In the genomic region with DNA sequence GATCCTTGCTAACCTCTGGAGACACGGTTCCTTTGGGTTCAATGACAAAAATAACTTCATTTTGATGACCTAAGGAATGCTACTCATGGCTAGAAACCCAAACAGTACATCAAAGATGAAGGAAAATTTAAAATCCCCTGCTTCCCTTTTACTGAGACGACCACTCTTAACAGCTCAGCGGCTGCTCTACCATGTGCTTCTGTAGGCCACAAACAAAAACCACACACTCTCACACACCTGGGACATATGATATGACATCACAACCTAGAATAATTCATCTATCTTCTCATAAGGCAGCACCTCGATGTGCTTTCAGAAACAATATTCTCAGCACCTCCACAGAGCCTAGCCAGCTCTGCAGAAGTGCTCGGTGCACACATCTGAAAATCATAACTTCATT, we compare ENCODE assay signal across 23 cellular contexts. TPM values are rescaled to one million over a fixed set of nuclear protein-coding genes. Genes with fewer than 3 reads are reported as not detected.
"Had no signal": no experiment of that assay in that cellular context is flagged by ENCODE, and none has a peak within 500 bp of the region (broad histone marks: within the 10 kb centered on the region; RNA-seq: fewer than 3 reads in every experiment).

No MANE protein-coding gene starts in this region.

- H3K9me3 Mint-ChIP-seq: activated naive CD4-positive, alpha-beta T cell treated with anti-CD3 and anti-CD28 coated beads, Interleukin-2, amount 50 U/mL, for 24 hours; activated naive CD8-positive, alpha-beta T cell treated with anti-CD3 and anti-CD28 coated beads, Interleukin-2, amount 50 U/mL, for 24 hours; activated T-helper 2 cell treated with anti-CD3 and anti-CD28 coated beads, Interferon-gamma antibody, Interleukin-2, Interleukin-4, amounts not matched to agents 10 μg/mL and 5 μg/mL and 100 μg/mL, durations not matched to agents 14 hours and 24 hours and 36 hours; naive thymus-derived CD4-positive, alpha-beta T cell had no signal

- H3K4me3 Mint-ChIP-seq: activated CD4-positive, alpha-beta T cell treated with anti-CD3 and anti-CD28 coated beads for 36 hours; activated CD8-positive, alpha-beta memory T cell treated with anti-CD3 and anti-CD28 coated beads, Interleukin-2, amount 10 ng/mL, durations not matched to agents 7 days and 5 days; activated CD8-positive, alpha-beta T cell treated with anti-CD3 and anti-CD28 coated beads, Interleukin-2, amount 10 ng/mL, durations not matched to agents 7 days and 5 days; activated naive CD4-positive, alpha-beta T cell treated with anti-CD3 and anti-CD28 coated beads, Interleukin-2, amount 50 U/mL, for 24 hours; activated naive CD8-positive, alpha-beta T cell treated with anti-CD3 and anti-CD28 coated beads, Interleukin-2, amount 50 U/mL, for 24 hours; naive thymus-derived CD4-positive, alpha-beta T cell had no signal

- H3K27ac ChIP-seq: epithelial cell of prostate, esophagus squamous epithelium, sigmoid colon, suprapubic skin, tibial artery, upper lobe of right lung had no signal

- H3K4me2 ChIP-seq: smooth muscle cell had no signal

- H3K27me3 Mint-ChIP-seq: activated CD4-positive, alpha-beta T cell treated with anti-CD3 and anti-CD28 coated beads for 36 hours; activated CD8-positive, alpha-beta memory T cell treated with anti-CD3 and anti-CD28 coated beads, Interleukin-2, amount 10 ng/mL, durations not matched to agents 7 days and 5 days; activated naive CD4-positive, alpha-beta T cell treated with anti-CD3 and anti-CD28 coated beads, Interleukin-2, amount 50 U/mL, for 24 hours; activated naive CD8-positive, alpha-beta T cell treated with anti-CD3 and anti-CD28 coated beads, Interleukin-2, amount 50 U/mL, for 24 hours had no signal

- H3K27me3 ChIP-seq: esophagus squamous epithelium, sigmoid colon, tibial artery, upper lobe of right lung had no signal

- H3K36me3 ChIP-seq: sigmoid colon, tibial artery, upper lobe of right lung had no signal

- H3K4me3 ChIP-seq: esophagus squamous epithelium, sigmoid colon, smooth muscle cell, suprapubic skin, tibial artery, upper lobe of right lung had no signal

- DNase-seq: activated CD4-positive, alpha-beta T cell treated with anti-CD3 and anti-CD28 coated beads for 36 hours; activated CD4-positive, CD25-positive, alpha-beta regulatory T cell; activated CD8-positive, alpha-beta memory T cell treated with anti-CD3 and anti-CD28 coated beads, Interleukin-2, amount 10 ng/mL, durations not matched to agents 7 days and 5 days; activated CD8-positive, alpha-beta T cell treated with anti-CD3 and anti-CD28 coated beads, Interleukin-2, amount 10 ng/mL, durations not matched to agents 7 days and 5 days; activated naive CD8-positive, alpha-beta T cell treated with anti-CD3 and anti-CD28 coated beads, Interleukin-2, amount 50 U/mL, for 24 hours; activated T-cell treated with anti-CD3 and anti-CD28 coated beads, Interleukin-2, amount 50 U/mL, for 48 hours; amygdala; effector CD8-positive, alpha-beta T cell; esophagus squamous epithelium; foreskin melanocyte; naive thymus-derived CD4-positive, alpha-beta T cell; retina; sigmoid colon; stimulated activated CD4-positive, alpha-beta T cell treated with anti-CD3 and anti-CD28 coated beads, Interleukin-1b, Interleukin-23, amount 100 ng/mL, for 48 hours; stimulated activated naive CD4-positive, alpha-beta T cell; tibial artery; upper lobe of right lung had no signal

- H3K9me3 ChIP-seq: esophagus squamous epithelium, sigmoid colon, suprapubic skin, tibial artery, upper lobe of right lung had no signal

- H3K4me1 ChIP-seq: esophagus squamous epithelium, sigmoid colon, suprapubic skin, tibial artery, upper lobe of right lung had no signal

- ATAC-seq: activated CD4-positive, alpha-beta T cell treated with anti-CD3 and anti-CD28 coated beads for 36 hours; activated CD8-positive, alpha-beta memory T cell treated with anti-CD3 and anti-CD28 coated beads, Interleukin-2, amount 10 ng/mL, durations not matched to agents 7 days and 5 days; activated CD8-positive, alpha-beta T cell treated with anti-CD3 and anti-CD28 coated beads, Interleukin-2, amount 10 ng/mL, durations not matched to agents 7 days and 5 days; naive thymus-derived CD4-positive, alpha-beta T cell; upper lobe of right lung had no signal

- H3K36me3 Mint-ChIP-seq: activated CD8-positive, alpha-beta memory T cell treated with anti-CD3 and anti-CD28 coated beads, Interleukin-2, amount 10 ng/mL, durations not matched to agents 7 days and 5 days; activated naive CD4-positive, alpha-beta T cell treated with anti-CD3 and anti-CD28 coated beads, Interleukin-2, amount 50 U/mL, for 24 hours; naive thymus-derived CD4-positive, alpha-beta T cell had no signal

- H3K4me1 Mint-ChIP-seq: activated CD4-positive, alpha-beta T cell treated with anti-CD3 and anti-CD28 coated beads for 36 hours; activated CD8-positive, alpha-beta memory T cell treated with anti-CD3 and anti-CD28 coated beads, Interleukin-2, amount 10 ng/mL, durations not matched to agents 7 days and 5 days; activated naive CD4-positive, alpha-beta T cell treated with anti-CD3 and anti-CD28 coated beads, Interleukin-2, amount 50 U/mL, for 24 hours; activated naive CD8-positive, alpha-beta T cell treated with anti-CD3 and anti-CD28 coated beads, Interleukin-2, amount 50 U/mL, for 24 hours; naive thymus-derived CD4-positive, alpha-beta T cell had no signal

- H3K27ac Mint-ChIP-seq: activated CD4-positive, alpha-beta T cell treated with anti-CD3 and anti-CD28 coated beads for 36 hours; activated CD8-positive, alpha-beta memory T cell treated with anti-CD3 and anti-CD28 coated beads, Interleukin-2, amount 10 ng/mL, durations not matched to agents 7 days and 5 days; activated CD8-positive, alpha-beta T cell treated with anti-CD3 and anti-CD28 coated beads, Interleukin-2, amount 10 ng/mL, durations not matched to agents 7 days and 5 days; activated naive CD4-positive, alpha-beta T cell treated with anti-CD3 and anti-CD28 coated beads, Interleukin-2, amount 50 U/mL, for 24 hours; activated naive CD8-positive, alpha-beta T cell treated with anti-CD3 and anti-CD28 coated beads, Interleukin-2, amount 50 U/mL, for 24 hours; activated T-helper 2 cell treated with anti-CD3 and anti-CD28 coated beads, Interferon-gamma antibody, Interleukin-2, Interleukin-4, amounts not matched to agents 10 μg/mL and 5 μg/mL and 100 μg/mL, durations not matched to agents 14 hours and 24 hours and 36 hours; progenitor cell of endocrine pancreas had no signal

RNA-seq across cellular contexts. Expression of a gene that starts 34.7 kb away (rescaled TPM):
- total RNA-seq: smooth muscle cell had no signal
